30 cellular contexts compared by ENCODE assay signal in the genomic region with DNA sequence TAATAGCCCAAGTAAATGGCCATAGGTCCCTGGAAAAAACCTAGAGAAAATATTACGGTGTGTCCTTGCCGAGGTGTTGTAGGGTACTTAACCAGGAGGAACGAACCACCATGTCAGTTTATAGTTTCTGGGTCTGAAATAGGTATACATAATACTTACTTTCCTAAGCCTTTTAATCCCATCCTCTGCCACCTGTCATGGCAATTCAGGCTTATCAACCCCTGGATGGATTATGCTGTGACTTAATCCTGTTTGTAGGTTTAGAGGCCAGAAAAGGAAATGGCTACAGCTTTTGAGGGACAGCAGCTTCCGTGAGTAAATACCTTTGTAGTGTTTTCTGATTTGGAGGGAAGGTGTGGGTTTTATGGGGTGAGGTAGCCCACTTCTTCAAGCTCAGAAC.
"Had no signal": no experiment of that assay in that cellular context is flagged by ENCODE, and none has a peak within 500 bp of the region (broad histone marks: within the 10 kb centered on the region; RNA-seq: fewer than 3 reads in every experiment).

No MANE protein-coding gene starts in this region.

- H3K36me3 Mint-ChIP-seq: immature natural killer cell; naive B cell; neural progenitor cell; stimulated activated naive B cell treated with anti-CD40 and anti-IgM and Interleukin-4, amounts not matched to agents 10 μg/mL and 1 μg/mL and 100 μg/mL, for 72 hours had no signal

- H3K4me3 Mint-ChIP-seq: immature natural killer cell; mesothelial cell of epicardium; naive B cell; natural killer cell; nephron progenitor cell; neural progenitor cell; stimulated activated naive B cell treated with anti-CD40 and anti-IgM and Interleukin-4, amounts not matched to agents 10 μg/mL and 1 μg/mL and 100 μg/mL, for 72 hours had no signal

- ATAC-seq: left colon; left lung; lower lobe of right lung; natural killer cell; right cardiac atrium; sciatic nerve; stimulated activated naive B cell treated with anti-CD40 and anti-IgM and Interleukin-4, amounts not matched to agents 10 μg/mL and 1 μg/mL and 100 μg/mL, for 72 hours; stimulated activated naive CD8-positive, alpha-beta T cell treated with anti-CD3 and anti-CD28 coated beads, Interleukin-15, Interleukin-2, amounts not matched to agents 100 U/mL and 50 U/mL, for 24 hours; upper lobe of right lung had no signal

- H3K27ac Mint-ChIP-seq: immature natural killer cell; mesothelial cell of epicardium; naive B cell; natural killer cell; nephron progenitor cell; neural progenitor cell; progenitor cell of endocrine pancreas; stimulated activated naive B cell treated with anti-CD40 and anti-IgM and Interleukin-4, amounts not matched to agents 10 μg/mL and 1 μg/mL and 100 μg/mL, for 72 hours had no signal

- H3K27ac ChIP-seq: left lung, lower lobe of right lung, neural progenitor cell, neutrophil, ovary, skin epidermis, suprapubic skin, thoracic aorta, tibial artery, upper lobe of right lung had no signal

- H3K4me1 Mint-ChIP-seq: immature natural killer cell; naive B cell; natural killer cell; nephron progenitor cell; stimulated activated naive B cell treated with anti-CD40 and anti-IgM and Interleukin-4, amounts not matched to agents 10 μg/mL and 1 μg/mL and 100 μg/mL, for 72 hours had no signal

- H3K9me3 Mint-ChIP-seq: nephron progenitor cell, neural progenitor cell had no signal

- H3K4me3 ChIP-seq: left lung, lower lobe of right lung, neural progenitor cell, ovary, skin epidermis, suprapubic skin, thoracic aorta, tibial artery, upper lobe of right lung had no signal

- H3K27me3 Mint-ChIP-seq: naive B cell; progenitor cell of endocrine pancreas; stimulated activated naive B cell treated with anti-CD40 and anti-IgM and Interleukin-4, amounts not matched to agents 10 μg/mL and 1 μg/mL and 100 μg/mL, for 72 hours had no signal

- DNase-seq: hypothalamus; immature natural killer cell; kidney; left colon; left lung; lower lobe of right lung; mammary epithelial cell; mesendoderm; naive B cell; natural killer cell; nephron progenitor cell; ovary; right cardiac atrium; stimulated activated CD4-positive, alpha-beta T cell treated with anti-CD3 and anti-CD28 coated beads, Interleukin-12 subunit alpha, Interleukin-12 subunit beta, amount 100 ng/mL, for 4 hours; stimulated activated CD4-positive, alpha-beta T cell treated with anti-CD3 and anti-CD28 coated beads, Interleukin-15, amount 100 ng/mL, for 24 hours; stimulated activated CD4-positive, alpha-beta T cell treated with anti-CD3 and anti-CD28 coated beads, Interleukin-2, amount 100 ng/mL, for 24 hours; stimulated activated CD4-positive, alpha-beta T cell treated with anti-CD3 and anti-CD28 coated beads, Interleukin-4, amount 100 ng/mL, for 1 hour; stimulated activated naive B cell treated with anti-CD40 and anti-IgM and Interleukin-4, amounts not matched to agents 10 μg/mL and 1 μg/mL and 100 μg/mL, for 72 hours; stimulated activated naive CD8-positive, alpha-beta T cell treated with anti-CD3 and anti-CD28 coated beads, Interleukin-15, Interleukin-2, amounts not matched to agents 100 U/mL and 50 U/mL, for 24 hours; tibial artery; trophoblast cell; upper lobe of right lung had no signal
